Comparison of ENCODE assay signal across 8 cellular contexts in the genomic region with DNA sequence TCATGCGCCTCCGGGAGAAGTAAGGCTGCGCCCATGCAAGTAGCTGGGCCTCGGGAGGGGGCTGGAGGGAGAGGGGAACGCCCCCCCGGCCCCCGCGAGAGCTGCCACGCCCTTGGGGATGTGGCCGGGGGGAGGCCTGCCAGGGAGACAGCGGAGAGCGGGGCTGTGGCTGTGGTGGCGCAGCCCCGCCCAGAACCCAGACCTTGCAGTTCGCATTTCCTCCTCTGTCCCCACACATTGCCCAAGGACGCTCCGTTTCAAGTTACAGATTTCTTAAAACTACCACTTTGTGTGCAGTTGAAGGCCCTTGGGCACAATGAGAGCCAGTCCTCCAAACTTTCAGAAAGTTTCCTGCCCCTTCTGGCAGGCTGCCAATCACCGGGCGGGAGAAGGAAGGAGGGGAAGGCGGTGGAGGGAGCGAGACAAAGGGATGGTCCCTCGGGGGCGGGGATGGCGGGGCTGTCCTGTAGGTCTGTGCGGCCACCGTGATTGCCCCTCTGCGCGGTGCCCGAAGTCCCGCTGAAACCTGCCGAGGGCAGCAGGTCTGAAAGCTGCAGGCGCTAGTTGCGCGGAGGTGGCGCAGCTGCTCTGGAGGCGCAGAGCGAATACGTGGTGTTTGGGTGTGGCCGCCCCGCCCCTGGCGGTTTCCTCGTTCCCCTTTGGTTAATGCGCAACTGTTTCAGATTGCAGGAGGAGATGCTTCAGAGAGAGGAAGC. TPM values are rescaled to one million over a fixed set of nuclear protein-coding genes. Genes with fewer than 3 reads are reported as not detected.
DNase-seq lines count a peak whose midpoint lies in the region; ATAC-seq and TF ChIP-seq lines count a peak whose summit lies in the region.

No MANE protein-coding gene starts in this region.

- no peak for TF ChIP-seq EP300 in neural cell (conservative IDR thresholded peaks at IDR 0.05; ENCODE audit: poor library complexity, severe bottlenecking)

- H3K36me3 ChIP-seq in OCI-LY1 (ENCODE audit: insufficient read depth, low read length): no peaks in the 10 kb centered on the region
- peaks cover 22% of the 10 kb centered on the region for H3K36me3 ChIP-seq in fibroblast of lung (ENCODE audit: control insufficient read depth, insufficient read depth, low read length)
- H3K36me3 ChIP-seq in neural cell (ENCODE audit: insufficient read depth, low read length): peaks cover 6% of the 10 kb centered on the region

- H3K4me3 ChIP-seq in OCI-LY1 (ENCODE audit: low read depth, low read length, poor library complexity, severe bottlenecking) (peak overlapping the region; percentile 64), fibroblast of lung (replicated peaks in 1 of 4; ENCODE audit: control extremely low read depth in 1 of 4, insufficient read depth in 1 of 4, low read depth in 3 of 4, low read length in 4 of 4) (peak overlapping the region; percentile 64 to 100 (median 90)), neural cell (ENCODE audit: low read length) (peak overlapping the region; percentile 99)

- H3K27ac ChIP-seq in OCI-LY1 (ENCODE audit: low read depth, low read length, poor library complexity, severe bottlenecking) (no peak overlapping the region), fibroblast of lung (ENCODE audit: insufficient read depth, low read length) (peak overlapping the region; percentile 91), neural cell (ENCODE audit: low read length) (no peak overlapping the region), substantia nigra (ENCODE audit: low read depth, low read length, poor library complexity, severe bottlenecking) (peak overlapping the region; percentile 38)

- H2AFZ ChIP-seq in OCI-LY1 (ENCODE audit: low read length) (peak overlapping the region; percentile 28; the same call in 1 of the 2 replicates), fibroblast of lung (ENCODE audit: low read length) (no peak overlapping the region), neural cell (ENCODE audit: low read depth, low read length) (no peak overlapping the region)

- no peaks in the 10 kb centered on the region for H3F3A ChIP-seq in OCI-LY1 (ENCODE audit: insufficient read depth, low read length)
- no peaks in the 10 kb centered on the region for H3F3A ChIP-seq in neural cell (ENCODE audit: insufficient read depth, low read length, poor library complexity, severe bottlenecking)

- peak overlapping the region; percentile 96 to 99 for H3K4me3 Mint-ChIP-seq in CD14-positive monocyte
- peak overlapping the region; percentile 90 for H3K4me3 Mint-ChIP-seq in activated T-cell treated with anti-CD3 and anti-CD28 coated beads, Interleukin-2, amount 50 U/mL, for 4 hours

- peaks cover 0 to 15% (median 2%) of the 10 kb centered on the region in 7 donors for H3K9me3 Mint-ChIP-seq in CD14-positive monocyte
- H3K9me3 Mint-ChIP-seq in activated T-cell treated with anti-CD3 and anti-CD28 coated beads, Interleukin-2, amount 50 U/mL, for 4 hours: no peaks in the 10 kb centered on the region

- intact Hi-C loops in CD14-positive monocyte (cut with micrococcal nuclease): loop anchor here (2.0 to 10.0 kb wide), 5 partner anchors 15 to 325 kb away; no protein-coding TSS in a partner anchor

- peak; percentile 56 for ATAC-seq in GM19351 (IDR thresholded peaks at IDR 0.05; ENCODE audit: unreplicated experiment)
- ATAC-seq in HG03457 (IDR thresholded peaks at IDR 0.05; ENCODE audit: unreplicated experiment): peak; percentile 39
- ATAC-seq in activated T-cell treated with anti-CD3 and anti-CD28 coated beads, Interleukin-2, amount 50 U/mL, for 4 hours: peak; percentile 49 to 61

- peak overlapping the region; percentile 99 to 100 (median 99) for H3K27ac Mint-ChIP-seq in CD14-positive monocyte

- no peaks in the 10 kb centered on the region for H4K20me1 ChIP-seq in OCI-LY1 (ENCODE audit: insufficient read depth, low read length)
- H4K20me1 ChIP-seq in fibroblast of lung (ENCODE audit: control insufficient read depth, extremely low read depth, insufficient read depth, low read length): peaks cover 22% of the 10 kb centered on the region
- no peaks in the 10 kb centered on the region for H4K20me1 ChIP-seq in neural cell (ENCODE audit: insufficient read depth)

- H3K36me3 Mint-ChIP-seq in CD14-positive monocyte: peaks cover 51 to 62% of the 10 kb centered on the region in 2 donors
- peaks cover 20% of the 10 kb centered on the region for H3K36me3 Mint-ChIP-seq in activated T-cell treated with anti-CD3 and anti-CD28 coated beads, Interleukin-2, amount 50 U/mL, for 4 hours (ENCODE audit: insufficient read depth)

- H3K9me3 ChIP-seq in OCI-LY1 (ENCODE audit: low read length): no peaks in the 10 kb centered on the region
- no peaks in the 10 kb centered on the region for H3K9me3 ChIP-seq in fibroblast of lung (ENCODE audit: control insufficient read depth, insufficient read depth, low read depth, low read length)
- no peaks in the 10 kb centered on the region for H3K9me3 ChIP-seq in neural cell (ENCODE audit: low read length)

- H3K27me3 ChIP-seq in OCI-LY1 (ENCODE audit: insufficient read depth, low read length): peaks cover 7% of the 10 kb centered on the region; the same call in 1 of the 2 replicates
- no peaks in the 10 kb centered on the region for H3K27me3 ChIP-seq in fibroblast of lung (ENCODE audit: control insufficient read depth, insufficient read depth, low read length)
- no peaks in the 10 kb centered on the region for H3K27me3 ChIP-seq in neural cell (ENCODE audit: insufficient read depth, low read depth, low read length)

- peak overlapping the region; percentile 59; the same call in 1 of the 2 replicates for H3K9ac ChIP-seq in OCI-LY1 (ENCODE audit: low read length)
- H3K9ac ChIP-seq in fibroblast of lung (ENCODE audit: insufficient read depth, low read length): peak overlapping the region; percentile 99
- H3K9ac ChIP-seq in neural cell (ENCODE audit: low read length): peak overlapping the region; percentile 80

- H3K4me1 Mint-ChIP-seq in CD14-positive monocyte: peaks cover 55% of the 10 kb centered on the region
- H3K4me1 Mint-ChIP-seq in activated T-cell treated with anti-CD3 and anti-CD28 coated beads, Interleukin-2, amount 50 U/mL, for 4 hours (ENCODE audit: low read depth): peaks cover 70% of the 10 kb centered on the region

- H3K79me2 ChIP-seq in OCI-LY1 (ENCODE audit: insufficient read depth, low read length): no peaks in the 10 kb centered on the region
- peaks cover 67% of the 10 kb centered on the region for H3K79me2 ChIP-seq in fibroblast of lung (ENCODE audit: control insufficient read depth, insufficient read depth, low read length)
- peaks cover 37% of the 10 kb centered on the region for H3K79me2 ChIP-seq in neural cell (replicated peaks; ENCODE audit: insufficient read depth, low read length)

- peak overlapping the region; percentile 79 for H3K4me2 ChIP-seq in OCI-LY1 (ENCODE audit: low read length)
- no peak overlapping the region for H3K4me2 ChIP-seq in fibroblast of lung (ENCODE audit: extremely low read depth, insufficient read depth, low read length)
- H3K4me2 ChIP-seq in neural cell (ENCODE audit: low read length): peak overlapping the region; percentile 66

- TF ChIP-seq RAD21 in neural cell (conservative IDR thresholded peaks at IDR 0.05): no peak

- H3K9me2 ChIP-seq in OCI-LY1 (ENCODE audit: low read depth, low read length): no peaks in the 10 kb centered on the region
- no peaks in the 10 kb centered on the region for H3K9me2 ChIP-seq in neural cell (ENCODE audit: insufficient read depth, low read length)

- DNase-seq in CD14-positive monocyte (ENCODE audit: low spot score) (peak; percentile 89), fibroblast of lung (ENCODE audit: low read depth in 2 of 2) (peak; percentile 76 to 84), substantia nigra (lab: John Stamatoyannopoulos, UW) (peak in 14 of 49 donors; percentile 2 to 32 (median 16))
- peak; percentile 84 for DNase-seq in activated T-cell treated with anti-CD3 and anti-CD28 coated beads, Interleukin-2, amount 50 U/mL, for 4 hours

- H3K27me3 Mint-ChIP-seq in CD14-positive monocyte (ENCODE audit: low read depth in 3 of 3): peaks cover 0 to 19% (median 2%) of the 10 kb centered on the region in 3 donors
- H3K27me3 Mint-ChIP-seq in activated T-cell treated with anti-CD3 and anti-CD28 coated beads, Interleukin-2, amount 50 U/mL, for 4 hours (ENCODE audit: low read depth): no peaks in the 10 kb centered on the region

- TF ChIP-seq CTCF in CD14-positive monocyte (IDR thresholded peaks at IDR 0.05): no peak
- TF ChIP-seq CTCF in OCI-LY1 (IDR thresholded peaks at IDR 0.05; ENCODE audit: low read length): no peak
- TF ChIP-seq CTCF in fibroblast of lung (conservative IDR thresholded peaks at IDR 0.05 in 1 of 2, IDR thresholded peaks at IDR 0.05 in 1 of 2; ENCODE audit: low read depth in 1 of 2, low read length in 2 of 2): no peak
- no peak for TF ChIP-seq CTCF in neural cell (IDR thresholded peaks at IDR 0.05; ENCODE audit: poor library complexity, severe bottlenecking)

- H3K4me1 ChIP-seq in OCI-LY1 (ENCODE audit: insufficient read depth, low read length, severe bottlenecking): peaks cover 34% of the 10 kb centered on the region
- peaks cover 19% of the 10 kb centered on the region for H3K4me1 ChIP-seq in fibroblast of lung (ENCODE audit: control insufficient read depth, extremely low read depth, insufficient read depth, low read length)

TF ChIP-seq in neural cell, 6 proteins besides CTCF, POLR2A, EP300 and RAD21 (continues in another document):
- TF ChIP-seq EZH2 (IDR thresholded peaks at IDR 0.05; ENCODE audit: borderline replicate concordance, insufficient read depth, low read length, poor library complexity, severe bottlenecking): no peak

RNA-seq across cellular contexts. Expression of a gene that starts 2.1 kb away (rescaled TPM):
- polyA plus RNA-seq in CD14-positive monocyte (100 to 1,000 TPM; 697 to 932 TPM), fibroblast of lung (4,882 and 6,609 TPM in 2 replicates), neural cell (152 and 170 TPM in 2 replicates)
- 100 to 1,000 TPM; 113 to 192 (median 123) TPM for total RNA-seq in activated T-cell treated with anti-CD3 and anti-CD28 coated beads, Interleukin-2, amount 50 U/mL, for 4 hours
- 4,550 and 7,192 TPM in 2 replicates for total RNA-seq in fibroblast of lung
- 5,279 and 8,158 TPM in 2 replicates for polyA plus RNA-seq in fibroblast of lung (2012)
- polyA minus RNA-seq in fibroblast of lung (ENCODE audit: low replicate concordance) (3,855 and 6,261 TPM in 2 replicates), neural cell (155 and 162 TPM in 2 replicates)

RNA-seq across cellular contexts. Expression of a gene that starts 28.7 kb away (rescaled TPM):
- 1 to 10 TPM; 5.0 to 6.6 TPM for polyA plus RNA-seq in CD14-positive monocyte
- 10 to 100 TPM in 2 of 3 donors, 1 to 10 TPM in 1; 9.1 to 12.1 (median 10.9) TPM for total RNA-seq in activated T-cell treated with anti-CD3 and anti-CD28 coated beads, Interleukin-2, amount 50 U/mL, for 4 hours
- 4.4 and 5.8 TPM in 2 replicates for total RNA-seq in fibroblast of lung
- 6.0 and 7.0 TPM in 2 replicates for polyA plus RNA-seq in fibroblast of lung
- polyA plus RNA-seq in fibroblast of lung (2012): 4.3 and 4.5 TPM in 2 replicates
- 0.79 and 2.6 TPM in 2 replicates for polyA minus RNA-seq in fibroblast of lung (ENCODE audit: low replicate concordance)
- polyA plus RNA-seq in neural cell: 21.7 and 25.4 TPM in 2 replicates
- polyA minus RNA-seq in neural cell: 61.8 and 77.3 TPM in 2 replicates

Comparison
In these comparisons a context has a peak if more than half of its experiments do, and no peak if none do; other contexts are left out.
1. H3K27ac ChIP-seq: peak in fibroblast of lung (single experiment) and substantia nigra (single experiment); none in OCI-LY1 (single experiment) and neural cell (single experiment).
2. Peak in every context shown above with its lines, with median percentiles within 50 percentile points of each other: ATAC-seq, H3K4me3 ChIP-seq and H3K9ac ChIP-seq.